In genomic region chr6:52359403-52359802, GRCh38 we compare ENCODE assay signal across 11 cellular contexts.
"Had no signal": no experiment of that assay in that cellular context is flagged by ENCODE, and none has a peak within 500 bp of the region (broad histone marks: within the 10 kb centered on the region; RNA-seq: fewer than 3 reads in every experiment).

No MANE protein-coding gene starts in this region.

- H3K27ac ChIP-seq: left lung, neural progenitor cell, pancreas, suprapubic skin had no signal

- H3K27me3 ChIP-seq: colonic mucosa, left lung, pancreas had no signal

- H3K4me2 ChIP-seq: neural progenitor cell had no signal

- ATAC-seq: heart right ventricle, pancreas had no signal

- H3K36me3 ChIP-seq: colonic mucosa, heart right ventricle, left lung, neural progenitor cell, pancreas, suprapubic skin had no signal

- H3K9me3 ChIP-seq: colonic mucosa, heart right ventricle, left lung, pancreas, suprapubic skin had no signal

- H3K4me3 ChIP-seq: colonic mucosa, heart right ventricle, left lung, neural progenitor cell, pancreas, suprapubic skin had no signal

- DNase-seq: activated CD4-positive, alpha-beta T cell treated with anti-CD3 and anti-CD28 coated beads, Interleukin-2, amount 50 U/mL, for 1 hour; activated naive CD4-positive, alpha-beta T cell treated with anti-CD3 and anti-CD28 coated beads, Interleukin-2, amount 10 ng/mL, durations not matched to agents 7 days and 5 days; activated T-cell treated with anti-CD3 and anti-CD28 coated beads for 4 hours; colonic mucosa; heart right ventricle; left lung; pancreas; stimulated activated naive CD4-positive, alpha-beta T cell; T-helper 2 cell had no signal

- H2AFZ ChIP-seq: neural progenitor cell had no signal

- H3K9ac ChIP-seq: neural progenitor cell had no signal
